19 cellular contexts compared by ENCODE assay signal in the genomic region with DNA sequence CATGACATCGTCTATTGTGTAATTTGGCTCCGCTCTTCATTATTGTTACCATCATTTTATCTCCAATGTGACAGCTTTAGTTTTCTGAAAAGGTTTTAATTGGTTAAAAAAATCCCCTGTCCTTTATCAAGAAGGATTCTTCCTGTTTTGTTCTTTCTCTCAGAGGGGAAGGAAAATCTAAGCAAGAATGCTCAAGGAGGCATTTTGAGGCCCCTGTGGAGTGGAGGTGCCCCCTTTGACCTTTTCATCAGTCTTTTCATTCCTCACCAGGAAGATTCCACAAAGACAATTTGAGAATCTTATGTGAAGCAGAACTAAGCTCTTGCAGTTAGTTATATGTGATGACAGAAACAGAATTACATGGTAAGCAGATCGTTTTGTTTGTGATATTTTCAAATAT.
DNase-seq lines count a peak whose midpoint lies in the region; ATAC-seq and TF ChIP-seq lines count a peak whose summit lies in the region.
"Had no signal": no experiment of that assay in that cellular context is flagged by ENCODE, and none has a peak within 500 bp of the region (broad histone marks: within the 10 kb centered on the region; RNA-seq: fewer than 3 reads in every experiment).

No MANE protein-coding gene starts in this region.

- no peak overlapping the region for H2BK120ac ChIP-seq in H9 (ENCODE audit: low read depth, low read length, poor library complexity, severe bottlenecking)

- no peaks in the 10 kb centered on the region for H3K23me2 ChIP-seq in H9 (ENCODE audit: insufficient read length, low read depth, low read length, poor library complexity, severe bottlenecking)

- TF ChIP-seq CTCF in osteocyte (IDR thresholded peaks at IDR 0.05) (no peak), H9 (conservative IDR thresholded peaks at IDR 0.05) (no peak)

- peak overlapping the region; percentile 68 for H3K27ac Mint-ChIP-seq in osteocyte (ENCODE audit: unreplicated experiment)
- H3K27ac Mint-ChIP-seq in activated CD8-positive, alpha-beta memory T cell treated with anti-CD3 and anti-CD28 coated beads, Interleukin-2, amount 10 ng/mL, durations not matched to agents 7 days and 5 days = no peak overlapping the region
- H3K27ac Mint-ChIP-seq in H9 = peak overlapping the region in 1 of 3 experiments; percentile 83; a peak in 2 of 7 replicates
- H3K27ac Mint-ChIP-seq: CD4-positive, CD25-positive, alpha-beta regulatory T cell; IgD-negative memory B cell had no signal

- no peaks in the 10 kb centered on the region for H4K20me1 ChIP-seq in H9 (ENCODE audit: control insufficient read depth, insufficient read depth, insufficient read length)

- no peak overlapping the region for H3K4me3 ChIP-seq in H7 (ENCODE audit: insufficient read depth, low read depth, low read length)
- H3K4me3 ChIP-seq: A549 had no signal

- H2BK12ac ChIP-seq in H9 (ENCODE audit: insufficient read length, low read depth, low read length) = no peak overlapping the region

- H4K8ac ChIP-seq in H9 (replicated peaks; ENCODE audit: insufficient read length, low read depth, low read length) = no peak overlapping the region

- no peak overlapping the region for H2BK20ac ChIP-seq in H9 (ENCODE audit: low read depth, low read length, poor library complexity, severe bottlenecking)

- H3K9me3 Mint-ChIP-seq in osteocyte (ENCODE audit: unreplicated experiment) (no peaks in the 10 kb centered on the region), H9 (no peaks in the 10 kb centered on the region)
- no peaks in the 10 kb centered on the region for H3K9me3 Mint-ChIP-seq in activated CD8-positive, alpha-beta memory T cell treated with anti-CD3 and anti-CD28 coated beads, Interleukin-2, amount 10 ng/mL, durations not matched to agents 7 days and 5 days (ENCODE audit: low read depth)

- H2AK5ac ChIP-seq in H9 (ENCODE audit: insufficient read length, low read length) = no peak overlapping the region

- H2BK15ac ChIP-seq in H9 (ENCODE audit: low read depth, low read length) = no peak overlapping the region

- H3K27ac ChIP-seq in H9 (ENCODE audit: insufficient read length, low read depth, low read length) = no peak overlapping the region
- H3K27ac ChIP-seq: A549 had no signal

- no peak overlapping the region for H4K5ac ChIP-seq in H9 (ENCODE audit: insufficient read length, low read depth, low read length)

- H3K27me3 ChIP-seq in H7 (ENCODE audit: control insufficient read depth, insufficient read depth, low read length) (no peaks in the 10 kb centered on the region), H9 (ENCODE audit: insufficient read depth, low read length) (no peaks in the 10 kb centered on the region)

- no peak overlapping the region for H3K9ac ChIP-seq in H9 (ENCODE audit: extremely low read depth, insufficient read length, low read length)

- no peaks in the 10 kb centered on the region for H3K27me3 Mint-ChIP-seq in osteocyte (ENCODE audit: unreplicated experiment)
- H3K27me3 Mint-ChIP-seq in activated CD8-positive, alpha-beta memory T cell treated with anti-CD3 and anti-CD28 coated beads, Interleukin-2, amount 10 ng/mL, durations not matched to agents 7 days and 5 days = no peaks in the 10 kb centered on the region
- H3K27me3 Mint-ChIP-seq in H9 (ENCODE audit: low read depth) = no peaks in the 10 kb centered on the region
- H3K27me3 Mint-ChIP-seq: IgD-negative memory B cell had no signal

- H4K91ac ChIP-seq in H9 (ENCODE audit: insufficient read length, low read depth, low read length) = no peak overlapping the region

- H3K4ac ChIP-seq in H9 (ENCODE audit: low read depth, low read length) = no peak overlapping the region

- H3K23ac ChIP-seq in H9 (ENCODE audit: insufficient read length, low read depth, low read length) = no peak overlapping the region

- H3T11ph ChIP-seq in H9 (ENCODE audit: low read length) = no peak overlapping the region

- H3K56ac ChIP-seq in H9 (ENCODE audit: insufficient read length, low read depth, low read length) = no peak overlapping the region

- H3K14ac ChIP-seq in H9 (ENCODE audit: insufficient read depth, low read length) = no peak overlapping the region

- no peaks in the 10 kb centered on the region for H3K36me3 ChIP-seq in H7 (replicated peaks; ENCODE audit: control insufficient read depth, insufficient read depth, low read length)

- no peaks in the 10 kb centered on the region for H3K9me3 ChIP-seq in H9 (ENCODE audit: control insufficient read depth, low read depth, low read length)
- H3K9me3 ChIP-seq: A549 had no signal

- ATAC-seq in activated CD8-positive, alpha-beta memory T cell treated with anti-CD3 and anti-CD28 coated beads, Interleukin-2, amount 10 ng/mL, durations not matched to agents 7 days and 5 days = no peak
- ATAC-seq: A549, PC-3 had no signal

- DNase-seq in H7 (peak; percentile 13), amniotic epithelial cell (ENCODE audit: low read depth) (peak; percentile 21), left kidney (ENCODE audit: low read depth, low spot score) (peak; percentile 1), osteocyte (ENCODE audit: extremely low spot score, unreplicated experiment) (no peak), H9 (no peak), anterior cingulate cortex (lab: John Stamatoyannopoulos, UW) (no peak)
- no peak for DNase-seq in activated CD8-positive, alpha-beta memory T cell treated with anti-CD3 and anti-CD28 coated beads, Interleukin-2, amount 10 ng/mL, durations not matched to agents 7 days and 5 days
- DNase-seq: CD4-positive, CD25-positive, alpha-beta regulatory T cell; COR-L47; DMS79; HCEC 1CT; NCI-H1105; NCI-H2029 treated with DMSO at 0.1 percent for 48 hours; NCI-H446; NCI-H526; PC-3; Right ventricle myocardium superior had no signal

- H3K18ac ChIP-seq in H9 (ENCODE audit: insufficient read length, low read depth, low read length) = no peak overlapping the region

- H3K4me1 ChIP-seq in H9 (ENCODE audit: insufficient read depth, low read length) = no peaks in the 10 kb centered on the region
- H3K4me1 ChIP-seq: A549 had no signal

- no peaks in the 10 kb centered on the region for H3K79me1 ChIP-seq in H9 (ENCODE audit: insufficient read depth, low read depth, low read length, poor library complexity, severe bottlenecking)

- H3K4me3 Mint-ChIP-seq in osteocyte (ENCODE audit: unreplicated experiment) (peak overlapping the region; percentile 14), H9 (no peak overlapping the region)
- H3K4me3 Mint-ChIP-seq in activated CD8-positive, alpha-beta memory T cell treated with anti-CD3 and anti-CD28 coated beads, Interleukin-2, amount 10 ng/mL, durations not matched to agents 7 days and 5 days = no peak overlapping the region
- H3K4me3 Mint-ChIP-seq: CD4-positive, CD25-positive, alpha-beta regulatory T cell; IgD-negative memory B cell had no signal

- no peak overlapping the region for H2AFZ ChIP-seq in H9 (ENCODE audit: low read length)

- H3K79me2 ChIP-seq in H9 (ENCODE audit: insufficient read depth, low read length) = no peaks in the 10 kb centered on the region

- H3K4me1 Mint-ChIP-seq in osteocyte (ENCODE audit: unreplicated experiment) (peaks cover 22% of the 10 kb centered on the region), H9 (peaks cover 6 to 10% of the 10 kb centered on the region in 2 experiments)
- H3K4me1 Mint-ChIP-seq in activated CD8-positive, alpha-beta memory T cell treated with anti-CD3 and anti-CD28 coated beads, Interleukin-2, amount 10 ng/mL, durations not matched to agents 7 days and 5 days = no peaks in the 10 kb centered on the region
- H3K4me1 Mint-ChIP-seq: CD4-positive, CD25-positive, alpha-beta regulatory T cell; IgD-negative memory B cell had no signal

- WGBS in H9 (ENCODE audit: extremely low coverage, insufficient read length, low lambda C conversion rate) = no CpG with 5 or more reads among the region's 3 CpGs

- CTCF ChIA-PET in activated CD8-positive, alpha-beta memory T cell treated with anti-CD3 and anti-CD28 coated beads, Interleukin-2, amount 10 ng/mL, durations not matched to agents 7 days and 5 days (lab: Charles Lee) = no interaction called here

- no peak overlapping the region for H2BK5ac ChIP-seq in H9 (ENCODE audit: insufficient read length, low read length)

- H3K4me2 ChIP-seq in H9 (ENCODE audit: insufficient read depth, insufficient read length, low read length) = no peak overlapping the region
- H3K4me2 ChIP-seq: A549 had no signal

- H3K36me3 Mint-ChIP-seq in osteocyte (ENCODE audit: unreplicated experiment) = no peaks in the 10 kb centered on the region
- H3K36me3 Mint-ChIP-seq in activated CD8-positive, alpha-beta memory T cell treated with anti-CD3 and anti-CD28 coated beads, Interleukin-2, amount 10 ng/mL, durations not matched to agents 7 days and 5 days = no peaks in the 10 kb centered on the region
- H3K36me3 Mint-ChIP-seq in H9 (ENCODE audit: insufficient read depth in 1 of 3, low read depth in 3 of 3) = no peaks in the 10 kb centered on the region
- H3K36me3 Mint-ChIP-seq: CD4-positive, CD25-positive, alpha-beta regulatory T cell; IgD-negative memory B cell had no signal

Comparison
In these comparisons a context has a peak if more than half of its experiments do, and no peak if none do; other contexts are left out.
1. DNase-seq: peak in H7 (single experiment), amniotic epithelial cell (single experiment) and left kidney (single experiment); none in osteocyte (single experiment), activated CD8-positive, alpha-beta memory T cell treated with anti-CD3 and anti-CD28 coated beads, Interleukin-2, amount 10 ng/mL, durations not matched to agents 7 days and 5 days (single experiment), H9 (single experiment) and anterior cingulate cortex (0 of 58).